In the genomic region with DNA sequence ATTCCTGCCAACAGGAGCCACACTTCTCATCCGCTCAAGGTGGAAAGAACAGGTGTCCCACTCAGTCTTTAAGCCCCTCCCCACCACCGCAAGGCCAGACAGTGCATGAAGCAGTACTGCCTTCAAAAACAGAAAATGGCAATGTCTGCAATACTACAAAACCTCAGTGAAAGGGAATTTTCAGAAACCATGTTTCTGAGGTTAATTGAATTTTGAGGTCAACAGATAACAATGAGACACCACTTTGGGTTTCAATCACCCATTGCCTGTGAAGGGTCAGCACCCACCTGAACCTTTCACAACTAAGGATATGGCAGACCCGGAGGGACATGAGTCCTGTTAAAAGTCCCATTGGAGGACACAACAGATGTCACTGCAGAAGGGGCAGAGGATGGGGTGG, we compare ENCODE assay signal across 1 cellular context.
TF ChIP-seq lines count a peak whose summit lies in the region.

No MANE protein-coding gene starts in this region.

TF ChIP-seq in GM12878, 131 proteins besides CTCF, POLR2A, EP300 and RAD21 (continued from another document):
- TF ChIP-seq, protein P1, sequence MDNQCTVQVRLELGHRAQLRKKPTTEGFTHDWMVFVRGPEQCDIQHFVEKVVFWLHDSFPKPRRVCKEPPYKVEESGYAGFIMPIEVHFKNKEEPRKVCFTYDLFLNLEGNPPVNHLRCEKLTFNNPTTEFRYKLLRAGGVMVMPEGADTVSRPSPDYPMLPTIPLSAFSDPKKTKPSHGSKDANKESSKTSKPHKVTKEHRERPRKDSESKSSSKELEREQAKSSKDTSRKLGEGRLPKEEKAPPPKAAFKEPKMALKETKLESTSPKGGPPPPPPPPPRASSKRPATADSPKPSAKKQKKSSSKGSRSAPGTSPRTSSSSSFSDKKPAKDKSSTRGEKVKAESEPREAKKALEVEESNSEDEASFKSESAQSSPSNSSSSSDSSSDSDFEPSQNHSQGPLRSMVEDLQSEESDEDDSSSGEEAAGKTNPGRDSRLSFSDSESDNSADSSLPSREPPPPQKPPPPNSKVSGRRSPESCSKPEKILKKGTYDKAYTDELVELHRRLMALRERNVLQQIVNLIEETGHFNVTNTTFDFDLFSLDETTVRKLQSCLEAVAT (IDR thresholded peaks at IDR 0.05), result peak; percentile 81
- TF ChIP-seq TCF12 (IDR thresholded peaks at IDR 0.05; ENCODE audit: low read depth, low read length) (peak; percentile 79), HDAC6 (IDR thresholded peaks at IDR 0.05; ENCODE audit: unreplicated experiment) (no peak), MEF2A (IDR thresholded peaks at IDR 0.05; ENCODE audit: insufficient read depth, low read depth, low read length) (0 out of 2 replicates have a peak, but pooled peaks have one; percentile 43), SMC3 (IDR thresholded peaks at IDR 0.05; ENCODE audit: borderline replicate concordance, low read length) (peak; percentile 19; the same call in 1 of the 2 replicates), HDGF (IDR thresholded peaks at IDR 0.05) (no peak), MTA2 (IDR thresholded peaks at IDR 0.05; ENCODE audit: low read depth) (peak; percentile 88), JUNB (IDR thresholded peaks at IDR 0.05) (peak; percentile 61), FOS (IDR thresholded peaks at IDR 0.05; ENCODE audit: borderline replicate concordance, extremely low read depth, insufficient read length) (no peak), CHD2 (IDR thresholded peaks at IDR 0.05; ENCODE audit: borderline replicate concordance, low read depth, low read length) (peak; percentile 32; the same call in 1 of the 2 replicates), CHD1 (IDR thresholded peaks at IDR 0.05; ENCODE audit: low read depth, low read length) (no peak), IRF4 (IDR thresholded peaks at IDR 0.05; ENCODE audit: low read depth, low read length) (peak; percentile 42; the same call in 1 of the 2 replicates), STAT1 (conservative IDR thresholded peaks at IDR 0.05) (no peak), NFYA (IDR thresholded peaks at IDR 0.05; ENCODE audit: borderline replicate concordance, low read depth, low read length) (no peak), CBFB (IDR thresholded peaks at IDR 0.05; ENCODE audit: low read depth) (peak; percentile 91), MEF2B (IDR thresholded peaks at IDR 0.05; ENCODE audit: partially characterized antibody, poor library complexity, severe bottlenecking) (peak; percentile 62), RB1 (IDR thresholded peaks at IDR 0.05; ENCODE audit: borderline replicate concordance) (no peak), ESRRA (IDR thresholded peaks at IDR 0.05; ENCODE audit: low read length) (no peak), BRCA1 (IDR thresholded peaks at IDR 0.05; ENCODE audit: low read depth, low read length) (no peak), FOXM1 (IDR thresholded peaks at IDR 0.05; ENCODE audit: low read depth, low read length) (peak; percentile 50; the same call in 1 of the 2 replicates), IKZF1 (conservative IDR thresholded peaks at IDR 0.05) (peak; percentile 64), BCL11A (IDR thresholded peaks at IDR 0.05; ENCODE audit: low read depth, low read length) (peak; percentile 66), HDAC2 (IDR thresholded peaks at IDR 0.05) (no peak), SP1 (IDR thresholded peaks at IDR 0.05; ENCODE audit: low read depth, low read length) (no peak)
- TF ChIP-seq, protein P2, sequence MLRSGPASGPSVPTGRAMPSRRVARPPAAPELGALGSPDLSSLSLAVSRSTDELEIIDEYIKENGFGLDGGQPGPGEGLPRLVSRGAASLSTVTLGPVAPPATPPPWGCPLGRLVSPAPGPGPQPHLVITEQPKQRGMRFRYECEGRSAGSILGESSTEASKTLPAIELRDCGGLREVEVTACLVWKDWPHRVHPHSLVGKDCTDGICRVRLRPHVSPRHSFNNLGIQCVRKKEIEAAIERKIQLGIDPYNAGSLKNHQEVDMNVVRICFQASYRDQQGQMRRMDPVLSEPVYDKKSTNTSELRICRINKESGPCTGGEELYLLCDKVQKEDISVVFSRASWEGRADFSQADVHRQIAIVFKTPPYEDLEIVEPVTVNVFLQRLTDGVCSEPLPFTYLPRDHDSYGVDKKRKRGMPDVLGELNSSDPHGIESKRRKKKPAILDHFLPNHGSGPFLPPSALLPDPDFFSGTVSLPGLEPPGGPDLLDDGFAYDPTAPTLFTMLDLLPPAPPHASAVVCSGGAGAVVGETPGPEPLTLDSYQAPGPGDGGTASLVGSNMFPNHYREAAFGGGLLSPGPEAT (IDR thresholded peaks at IDR 0.05; ENCODE audit: low read depth), result peak; percentile 83
- TF ChIP-seq, protein P3, sequence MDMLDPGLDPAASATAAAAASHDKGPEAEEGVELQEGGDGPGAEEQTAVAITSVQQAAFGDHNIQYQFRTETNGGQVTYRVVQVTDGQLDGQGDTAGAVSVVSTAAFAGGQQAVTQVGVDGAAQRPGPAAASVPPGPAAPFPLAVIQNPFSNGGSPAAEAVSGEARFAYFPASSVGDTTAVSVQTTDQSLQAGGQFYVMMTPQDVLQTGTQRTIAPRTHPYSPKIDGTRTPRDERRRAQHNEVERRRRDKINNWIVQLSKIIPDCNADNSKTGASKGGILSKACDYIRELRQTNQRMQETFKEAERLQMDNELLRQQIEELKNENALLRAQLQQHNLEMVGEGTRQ (IDR thresholded peaks at IDR 0.05; ENCODE audit: borderline replicate concordance, low read depth, low read length), result no peak
- TF ChIP-seq, protein P4, sequence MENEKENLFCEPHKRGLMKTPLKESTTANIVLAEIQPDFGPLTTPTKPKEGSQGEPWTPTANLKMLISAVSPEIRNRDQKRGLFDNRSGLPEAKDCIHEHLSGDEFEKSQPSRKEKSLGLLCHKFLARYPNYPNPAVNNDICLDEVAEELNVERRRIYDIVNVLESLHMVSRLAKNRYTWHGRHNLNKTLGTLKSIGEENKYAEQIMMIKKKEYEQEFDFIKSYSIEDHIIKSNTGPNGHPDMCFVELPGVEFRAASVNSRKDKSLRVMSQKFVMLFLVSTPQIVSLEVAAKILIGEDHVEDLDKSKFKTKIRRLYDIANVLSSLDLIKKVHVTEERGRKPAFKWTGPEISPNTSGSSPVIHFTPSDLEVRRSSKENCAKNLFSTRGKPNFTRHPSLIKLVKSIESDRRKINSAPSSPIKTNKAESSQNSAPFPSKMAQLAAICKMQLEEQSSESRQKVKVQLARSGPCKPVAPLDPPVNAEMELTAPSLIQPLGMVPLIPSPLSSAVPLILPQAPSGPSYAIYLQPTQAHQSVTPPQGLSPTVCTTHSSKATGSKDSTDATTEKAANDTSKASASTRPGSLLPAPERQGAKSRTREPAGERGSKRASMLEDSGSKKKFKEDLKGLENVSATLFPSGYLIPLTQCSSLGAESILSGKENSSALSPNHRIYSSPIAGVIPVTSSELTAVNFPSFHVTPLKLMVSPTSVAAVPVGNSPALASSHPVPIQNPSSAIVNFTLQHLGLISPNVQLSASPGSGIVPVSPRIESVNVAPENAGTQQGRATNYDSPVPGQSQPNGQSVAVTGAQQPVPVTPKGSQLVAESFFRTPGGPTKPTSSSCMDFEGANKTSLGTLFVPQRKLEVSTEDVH (IDR thresholded peaks at IDR 0.05; ENCODE audit: low read depth, partially characterized antibody), result no peak
